2 cellular contexts compared by ENCODE assay signal in genomic region chr1:66641851-66642473, GRCh38.
TF ChIP-seq lines count a peak whose summit lies in the region.

No MANE protein-coding gene starts in this region.

TF ChIP-seq in IMR-90, 13 proteins besides CTCF, POLR2A, EP300 and RAD21:
- no peak for TF ChIP-seq CHD1 (IDR thresholded peaks at IDR 0.05; ENCODE audit: low read depth, low read length)
- no peak for TF ChIP-seq MXI1 (IDR thresholded peaks at IDR 0.05; ENCODE audit: borderline replicate concordance, low read depth, low read length)
- TF ChIP-seq FOS (IDR thresholded peaks at IDR 0.05; ENCODE audit: low read depth, low read length): no peak
- no peak for TF ChIP-seq SMC3 (IDR thresholded peaks at IDR 0.05; ENCODE audit: low read depth, low read length)
- no peak for TF ChIP-seq MAZ (IDR thresholded peaks at IDR 0.05; ENCODE audit: borderline replicate concordance, low read depth, low read length)
- no peak for TF ChIP-seq BHLHE40 (IDR thresholded peaks at IDR 0.05; ENCODE audit: low read depth, low read length)
- TF ChIP-seq ELK1 (IDR thresholded peaks at IDR 0.05; ENCODE audit: borderline replicate concordance, low read depth, low read length): no peak
- TF ChIP-seq RCOR1 (IDR thresholded peaks at IDR 0.05; ENCODE audit: insufficient replicate concordance, low read length): no peak
- no peak for TF ChIP-seq RFX5 (IDR thresholded peaks at IDR 0.05; ENCODE audit: low read depth, low read length)
- no peak for TF ChIP-seq USF2 (IDR thresholded peaks at IDR 0.05; ENCODE audit: low read depth, low read length)
TF ChIP-seq in IMR-90: peak in this region for 0.

TF ChIP-seq in WTC11, 78 proteins besides CTCF, POLR2A, EP300 and RAD21:
- TF ChIP-seq, protein P1, sequence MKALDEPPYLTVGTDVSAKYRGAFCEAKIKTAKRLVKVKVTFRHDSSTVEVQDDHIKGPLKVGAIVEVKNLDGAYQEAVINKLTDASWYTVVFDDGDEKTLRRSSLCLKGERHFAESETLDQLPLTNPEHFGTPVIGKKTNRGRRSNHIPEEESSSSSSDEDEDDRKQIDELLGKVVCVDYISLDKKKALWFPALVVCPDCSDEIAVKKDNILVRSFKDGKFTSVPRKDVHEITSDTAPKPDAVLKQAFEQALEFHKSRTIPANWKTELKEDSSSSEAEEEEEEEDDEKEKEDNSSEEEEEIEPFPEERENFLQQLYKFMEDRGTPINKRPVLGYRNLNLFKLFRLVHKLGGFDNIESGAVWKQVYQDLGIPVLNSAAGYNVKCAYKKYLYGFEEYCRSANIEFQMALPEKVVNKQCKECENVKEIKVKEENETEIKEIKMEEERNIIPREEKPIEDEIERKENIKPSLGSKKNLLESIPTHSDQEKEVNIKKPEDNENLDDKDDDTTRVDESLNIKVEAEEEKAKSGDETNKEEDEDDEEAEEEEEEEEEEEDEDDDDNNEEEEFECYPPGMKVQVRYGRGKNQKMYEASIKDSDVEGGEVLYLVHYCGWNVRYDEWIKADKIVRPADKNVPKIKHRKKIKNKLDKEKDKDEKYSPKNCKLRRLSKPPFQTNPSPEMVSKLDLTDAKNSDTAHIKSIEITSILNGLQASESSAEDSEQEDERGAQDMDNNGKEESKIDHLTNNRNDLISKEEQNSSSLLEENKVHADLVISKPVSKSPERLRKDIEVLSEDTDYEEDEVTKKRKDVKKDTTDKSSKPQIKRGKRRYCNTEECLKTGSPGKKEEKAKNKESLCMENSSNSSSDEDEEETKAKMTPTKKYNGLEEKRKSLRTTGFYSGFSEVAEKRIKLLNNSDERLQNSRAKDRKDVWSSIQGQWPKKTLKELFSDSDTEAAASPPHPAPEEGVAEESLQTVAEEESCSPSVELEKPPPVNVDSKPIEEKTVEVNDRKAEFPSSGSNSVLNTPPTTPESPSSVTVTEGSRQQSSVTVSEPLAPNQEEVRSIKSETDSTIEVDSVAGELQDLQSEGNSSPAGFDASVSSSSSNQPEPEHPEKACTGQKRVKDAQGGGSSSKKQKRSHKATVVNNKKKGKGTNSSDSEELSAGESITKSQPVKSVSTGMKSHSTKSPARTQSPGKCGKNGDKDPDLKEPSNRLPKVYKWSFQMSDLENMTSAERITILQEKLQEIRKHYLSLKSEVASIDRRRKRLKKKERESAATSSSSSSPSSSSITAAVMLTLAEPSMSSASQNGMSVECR (CRISPR knock-in tag; IDR thresholded peaks at IDR 0.05; ENCODE audit: borderline replicate concordance): no peak
- TF ChIP-seq ZBTB43 (CRISPR knock-in tag; IDR thresholded peaks at IDR 0.05): no peak
- no peak for TF ChIP-seq HMGXB4 (CRISPR knock-in tag; IDR thresholded peaks at IDR 0.05)
- no peak for TF ChIP-seq MXD4 (CRISPR knock-in tag; IDR thresholded peaks at IDR 0.05; ENCODE audit: borderline replicate concordance)
- no peak for TF ChIP-seq NR3C1 (CRISPR knock-in tag; conservative IDR thresholded peaks at IDR 0.05; ENCODE audit: low read depth)
- TF ChIP-seq GABPB1 (CRISPR knock-in tag; IDR thresholded peaks at IDR 0.05): no peak
